ENCODE assay signal across 25 cellular contexts in the genomic region with DNA sequence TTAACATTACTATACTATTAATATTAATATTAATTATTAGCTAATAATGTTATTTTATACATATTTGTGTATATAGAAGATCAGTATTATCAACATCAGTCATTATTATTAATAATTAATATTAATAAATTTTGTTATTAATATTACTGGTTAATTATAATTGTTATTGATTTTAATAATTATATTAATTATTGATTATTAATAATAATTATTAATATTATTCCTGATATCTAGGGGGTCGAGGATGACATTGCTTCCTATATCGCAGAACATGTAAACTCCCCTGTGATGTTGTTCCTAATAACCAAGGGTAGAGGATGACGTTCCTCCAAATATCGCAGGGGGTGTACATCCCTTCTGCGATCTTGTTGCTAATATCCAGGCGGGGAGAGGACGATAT.
"Had no signal": no experiment of that assay in that cellular context is flagged by ENCODE, and none has a peak within 500 bp of the region (broad histone marks: within the 10 kb centered on the region; RNA-seq: fewer than 3 reads in every experiment).

No MANE protein-coding gene starts in this region.

- H3K36me3 ChIP-seq: colonic mucosa, gastrocnemius medialis, left lung, prostate gland, sigmoid colon, spleen, tibial artery had no signal

- DNase-seq: colonic mucosa; dermis blood vessel endothelial cell; effector memory CD4-positive, alpha-beta T cell; gastrocnemius medialis; head of caudate nucleus; left cardiac atrium; left lung; mesenchymal stem cell; mucosa of descending colon; naive B cell; right cardiac atrium; sigmoid colon; spleen; stimulated activated CD4-positive, alpha-beta T cell treated with anti-CD3 and anti-CD28 coated beads, Interleukin-4, amount 100 ng/mL, for 4 hours; stimulated activated naive CD8-positive, alpha-beta T cell treated with anti-CD3 and anti-CD28 coated beads, Interleukin-15, Interleukin-2, amounts not matched to agents 100 U/mL and 50 U/mL, for 24 hours; substantia nigra; testis; tibial artery had no signal

- H3K4me1 ChIP-seq: colonic mucosa, gastrocnemius medialis, prostate gland, sigmoid colon, spleen, testis, tibial artery had no signal

- H2AFZ ChIP-seq: hepatocyte had no signal

- H3K4me1 Mint-ChIP-seq: naive B cell; stimulated activated memory B cell treated with anti-CD40 and anti-IgM and Interleukin-4, amounts not matched to agents 10 μg/mL and 1 μg/mL and 100 μg/mL, for 72 hours had no signal

- H3K9me3 ChIP-seq: colonic mucosa, gastrocnemius medialis, left lung, mucosa of descending colon, prostate gland, sigmoid colon, spleen, testis, tibial artery had no signal

- H3K27ac ChIP-seq: colonic mucosa, gastrocnemius medialis, hepatocyte, left lung, prostate gland, sigmoid colon, spleen, testis, tibial artery had no signal

- H3K4me3 Mint-ChIP-seq: mesothelial cell of epicardium; naive B cell; natural killer cell treated with Interleukin-12 subunit alpha and Interleukin-12 subunit beta and Interleukin-15 and Interleukin-18, amount 100 ng/mL, for 72 hours; neural crest cell; stimulated activated memory B cell treated with anti-CD40 and anti-IgM and Interleukin-4, amounts not matched to agents 10 μg/mL and 1 μg/mL and 100 μg/mL, for 72 hours; type B pancreatic cell had no signal

- H3K36me3 Mint-ChIP-seq: mesothelial cell of epicardium; naive B cell; natural killer cell treated with Interleukin-12 subunit alpha and Interleukin-12 subunit beta and Interleukin-15 and Interleukin-18, amount 100 ng/mL, for 72 hours; stimulated activated memory B cell treated with anti-CD40 and anti-IgM and Interleukin-4, amounts not matched to agents 10 μg/mL and 1 μg/mL and 100 μg/mL, for 72 hours; type B pancreatic cell had no signal

- H3K27ac Mint-ChIP-seq: mesothelial cell of epicardium; natural killer cell treated with Interleukin-12 subunit alpha and Interleukin-12 subunit beta and Interleukin-15 and Interleukin-18, amount 100 ng/mL, for 72 hours; stimulated activated memory B cell treated with anti-CD40 and anti-IgM and Interleukin-4, amounts not matched to agents 10 μg/mL and 1 μg/mL and 100 μg/mL, for 72 hours; type B pancreatic cell had no signal

- H3K27me3 Mint-ChIP-seq: stimulated activated memory B cell treated with anti-CD40 and anti-IgM and Interleukin-4, amounts not matched to agents 10 μg/mL and 1 μg/mL and 100 μg/mL, for 72 hours; type B pancreatic cell had no signal

- H3K4me3 ChIP-seq: colonic mucosa, gastrocnemius medialis, hepatocyte, left lung, mucosa of descending colon, prostate gland, sigmoid colon, spleen, testis, tibial artery had no signal

- H3K4me2 ChIP-seq: hepatocyte had no signal

- ATAC-seq: gastrocnemius medialis; left cardiac atrium; left lung; mucosa of descending colon; natural killer cell treated with Interleukin-12 subunit alpha and Interleukin-12 subunit beta and Interleukin-15 and Interleukin-18, amount 100 ng/mL, for 72 hours; right cardiac atrium; stimulated activated memory B cell treated with anti-CD40 and anti-IgM and Interleukin-4, amounts not matched to agents 10 μg/mL and 1 μg/mL and 100 μg/mL, for 72 hours; stimulated activated naive CD8-positive, alpha-beta T cell treated with anti-CD3 and anti-CD28 coated beads, Interleukin-15, Interleukin-2, amounts not matched to agents 100 U/mL and 50 U/mL, for 24 hours had no signal

- H3K79me2 ChIP-seq: hepatocyte had no signal

- H3K27me3 ChIP-seq: colonic mucosa, left lung, testis had no signal

- H3K9me3 Mint-ChIP-seq: mesothelial cell of epicardium; naive B cell; natural killer cell treated with Interleukin-12 subunit alpha and Interleukin-12 subunit beta and Interleukin-15 and Interleukin-18, amount 100 ng/mL, for 72 hours; neural crest cell; stimulated activated memory B cell treated with anti-CD40 and anti-IgM and Interleukin-4, amounts not matched to agents 10 μg/mL and 1 μg/mL and 100 μg/mL, for 72 hours; type B pancreatic cell had no signal
